Comparison of ENCODE assay signal across 8 cellular contexts in the genomic region with DNA sequence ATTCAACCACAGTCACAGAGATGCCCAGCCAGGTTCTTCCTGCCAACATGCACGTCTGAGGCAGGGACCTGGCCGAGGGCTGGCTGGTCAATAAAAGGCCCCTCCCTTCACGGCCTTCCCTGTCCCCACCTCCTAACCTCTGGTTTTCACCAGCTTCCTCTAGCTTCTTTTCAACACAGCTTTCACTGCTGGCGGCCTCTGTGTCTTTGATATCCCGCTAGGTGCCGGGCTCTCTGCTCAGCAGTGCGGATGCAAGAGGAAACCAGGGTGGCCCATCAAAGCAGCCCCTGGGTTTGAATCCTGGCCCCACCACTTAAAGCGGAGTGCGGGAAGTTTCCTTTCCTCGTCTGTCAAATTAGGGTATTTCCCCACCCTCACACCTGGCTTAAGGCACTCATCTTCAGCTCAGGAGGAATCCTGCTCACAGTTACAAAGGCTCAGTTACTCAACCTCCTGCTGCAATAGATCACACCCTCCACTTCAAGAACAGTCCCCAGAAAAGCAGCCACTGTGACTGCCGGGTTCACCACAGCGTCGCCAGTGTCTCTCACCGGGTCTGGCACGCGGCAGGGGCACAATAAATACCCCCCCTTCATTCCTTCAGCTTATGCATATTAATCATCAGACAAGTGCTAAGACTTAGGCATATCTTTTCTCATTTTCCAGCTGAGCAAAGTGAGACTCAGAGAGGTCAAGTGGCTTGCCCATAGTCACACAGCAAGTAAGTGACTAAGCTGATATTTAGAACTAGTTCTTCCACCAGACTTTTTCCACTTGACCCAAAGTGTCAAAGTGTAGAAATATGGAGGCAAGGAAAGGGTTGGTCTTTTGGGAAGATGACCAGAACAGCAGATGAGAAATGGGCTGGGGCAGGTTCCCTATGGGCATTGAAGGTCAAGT. TPM values are rescaled to one million over a fixed set of nuclear protein-coding genes. Genes with fewer than 3 reads are reported as not detected.
DNase-seq lines count a peak whose midpoint lies in the region; ATAC-seq, FAIRE-seq and TF ChIP-seq lines count a peak whose summit lies in the region.

No MANE protein-coding gene starts in this region.

- peak overlapping the region in 1 of 4 experiments; percentile 3; a peak in 2 of 8 replicates for H3K4me3 ChIP-seq in H1 (ENCODE audit: extremely low read depth in 1 of 4, insufficient read depth in 2 of 4, low read depth in 3 of 4, low read length in 4 of 4)

- POLR2A ChIA-PET in H1 (lab: Charles Lee; ENCODE audit: partially characterized antibody), result interaction anchor here (0.8 to 1.8 kb wide), 7 partner anchors 10 to 47 kb away, joined by 3 to 8 read pairs (median 5); no protein-coding TSS in a partner anchor

- no peaks in the 10 kb centered on the region for H3K79me2 ChIP-seq in H1 (ENCODE audit: control insufficient read depth in 1 of 2, insufficient read depth in 2 of 2, low read length in 2 of 2)

- H3K4me1 ChIP-seq in H1 (replicated peaks in 1 of 4; ENCODE audit: control insufficient read depth in 3 of 4, insufficient read depth in 4 of 4, low read length in 3 of 4), result peaks cover 4 to 36% (median 20%) of the 10 kb centered on the region in 4 experiments

- TF ChIP-seq RAD21 in H1 (IDR thresholded peaks at IDR 0.05 in 1 of 2, conservative IDR thresholded peaks at IDR 0.05 in 1 of 2; ENCODE audit: low read depth in 2 of 2, low read length in 2 of 2), result no peak

- FAIRE-seq in H1 (lab: Jason Lieb, UNC), result peak; percentile 57

- TF ChIP-seq POLR2A in H1 (IDR thresholded peaks at IDR 0.05; ENCODE audit: control extremely low read depth in 1 of 2, low read depth in 2 of 2, low read length in 2 of 2), result peak in 1 of 2 experiments; percentile 45; a peak in 1 of 3 replicates

- H4K5ac ChIP-seq in H1 (ENCODE audit: insufficient read length, low read depth, low read length), result no peak overlapping the region

- no peak overlapping the region for H2BK5ac ChIP-seq in H1 (ENCODE audit: low read depth, low read length)

- CTCF ChIA-PET in H1 (lab: Charles Lee; ENCODE audit: partially characterized antibody), result interaction anchor here (0.7 to 2.6 kb wide), 6 partner anchors 12 to 149 kb away, joined by 3 to 7 read pairs (median 3); no protein-coding TSS in a partner anchor

- no peak overlapping the region for H3K56ac ChIP-seq in H1 (replicated peaks; ENCODE audit: insufficient read length, low read depth, low read length)

- TF ChIP-seq EP300 in H1 (IDR thresholded peaks at IDR 0.05; ENCODE audit: borderline replicate concordance in 1 of 2, low read depth in 2 of 2, low read length in 2 of 2), result no peak

- peak overlapping the region; percentile 75 for H2BK120ac ChIP-seq in H1 (replicated peaks; ENCODE audit: low read depth, low read length)

- H3K9me3 ChIP-seq in H1 (ENCODE audit: insufficient read depth in 2 of 2, low read depth in 1 of 2, low read length in 1 of 2), result no peaks in the 10 kb centered on the region

- H3K23me2 ChIP-seq in H1 (ENCODE audit: low read depth, low read length), result no peaks in the 10 kb centered on the region

- H3K4ac ChIP-seq in H1 (replicated peaks; ENCODE audit: insufficient read length, low read depth, low read length), result peak overlapping the region; percentile 60

- H2BK15ac ChIP-seq in H1 (ENCODE audit: low read length), result peak overlapping the region; percentile 48; the same call in 1 of the 2 replicates

- in situ Hi-C loops in KBM-7 (cut with MboI; ENCODE audit: low pct_unique_long_range_greater_than_20kb, low sequenced_read_pairs), result no loop called here

- H3K9ac ChIP-seq in H1 (replicated peaks in 1 of 4; ENCODE audit: extremely low read depth in 1 of 4, low read depth in 3 of 4, low read length in 3 of 4), result no peak overlapping the region

- no peaks in the 10 kb centered on the region for H3K36me3 ChIP-seq in H1 (ENCODE audit: control insufficient read depth in 2 of 4, insufficient read depth in 4 of 4, low read length in 3 of 4)

- H4K8ac ChIP-seq in H1 (ENCODE audit: extremely low read depth, insufficient read depth, low read length), result no peak overlapping the region

- peak overlapping the region; percentile 2 to 30; a peak in 2 of 4 replicates for H3K4me2 ChIP-seq in H1 (ENCODE audit: insufficient read depth in 1 of 2, low read depth in 2 of 2, low read length in 2 of 2)

- H2AFZ ChIP-seq in H1 (ENCODE audit: low read length), result peak overlapping the region; percentile 78; the same call in 1 of the 2 replicates

- peak overlapping the region; percentile 81 for H3K18ac ChIP-seq in H1 (ENCODE audit: extremely low read depth, low read length)

- H2AK5ac ChIP-seq in H1 (ENCODE audit: low read depth, low read length), result peak overlapping the region; percentile 77; the same call in 1 of the 2 replicates

- ATAC-seq in GM18870 (IDR thresholded peaks at IDR 0.05; ENCODE audit: unreplicated experiment), result no peak
- ATAC-seq in left cardiac atrium, result no peak
- no peak for ATAC-seq in HG02938 (IDR thresholded peaks at IDR 0.05; ENCODE audit: unreplicated experiment)

- TF ChIP-seq CTCF in H1 (IDR thresholded peaks at IDR 0.05; ENCODE audit: control extremely low read depth in 1 of 3, insufficient read depth in 1 of 3, low read depth in 1 of 3, low read length in 3 of 3), result no peak

- H3K79me1 ChIP-seq in H1 (ENCODE audit: low read depth, low read length), result no peaks in the 10 kb centered on the region

- intact Hi-C loops in left cardiac atrium (cut with DNase I), result no loop called here

- WGBS in H1 (ENCODE audit: extremely low coverage in 1 of 2, insufficient coverage in 1 of 2, insufficient read length in 1 of 2, insufficient replicate concordance in 2 of 2, low coverage in 1 of 2, low lambda C conversion rate in 2 of 2, missing lambda C conversion rate in 1 of 2), 2 experiments, result 50% methylated on average over 16 of the region's 16 CpGs; no CpG with 5 or more reads in 1 of the 2 experiments

- no peak overlapping the region for H3K27ac ChIP-seq in H1 (ENCODE audit: low read depth, low read length)

- H3K14ac ChIP-seq in H1 (ENCODE audit: insufficient read length), result no peak overlapping the region

- H3K23ac ChIP-seq in H1 (ENCODE audit: insufficient read length), result no peak overlapping the region

- DNase-seq in DMS53 treated with DMSO at 0.1 percent for 48 hours (lab: John Stamatoyannopoulos, UW; ENCODE audit: unreplicated experiment), result peak; percentile 29
- DNase-seq in KBM-7, result peak; percentile 55
- peak; percentile 65 to 74 for DNase-seq in activated CD4-positive, alpha-beta T cell treated with anti-CD3 and anti-CD28 coated beads for 4 hours
- DNase-seq in H1 (ENCODE audit: low read depth in 1 of 2, low spot score in 2 of 2), result peak in 1 of 2 experiments; percentile 64
- peak; percentile 18 to 59 (median 34) for DNase-seq in stimulated activated CD4-positive, alpha-beta T cell treated with anti-CD3 and anti-CD28 coated beads, TNF-alpha, amount 100 ng/mL, for 24 hours (ENCODE audit: low read depth in 3 of 3)
- no peak for DNase-seq in left cardiac atrium

- H4K91ac ChIP-seq in H1 (replicated peaks; ENCODE audit: insufficient read length, low read length), result no peak overlapping the region

- peak overlapping the region; percentile 72; the same call in 1 of the 2 replicates for H2BK20ac ChIP-seq in H1 (ENCODE audit: low read length)

- no peaks in the 10 kb centered on the region for H3K27me3 ChIP-seq in H1 (replicated peaks in 1 of 4; ENCODE audit: control insufficient read depth in 3 of 4, extremely low read depth in 1 of 4, insufficient read depth in 3 of 4, low read length in 3 of 4)

- H2BK12ac ChIP-seq in H1 (ENCODE audit: low read depth, low read length), result peak overlapping the region; percentile 30; the same call in 1 of the 2 replicates

- H4K20me1 ChIP-seq in H1 (replicated peaks in 1 of 2; ENCODE audit: control insufficient read depth in 1 of 2, insufficient read depth in 2 of 2, low read length in 2 of 2), result no peaks in the 10 kb centered on the region

TF ChIP-seq in H1, 55 proteins besides CTCF, POLR2A, EP300 and RAD21 (continues in another document):
- TF ChIP-seq SP4 (IDR thresholded peaks at IDR 0.05; ENCODE audit: low read length) (0 out of 2 replicates have a peak, but pooled peaks have one; percentile 44), NRF1 (IDR thresholded peaks at IDR 0.05; ENCODE audit: low read depth, low read length) (no peak), CEBPB (IDR thresholded peaks at IDR 0.05; ENCODE audit: low read depth, low read length) (peak; percentile 26; the same call in 1 of the 2 replicates), SIN3A (conservative IDR thresholded peaks at IDR 0.05 in 1 of 2, IDR thresholded peaks at IDR 0.05 in 1 of 2; ENCODE audit: low read depth in 1 of 2, low read length in 2 of 2) (0 out of 4 replicates have a peak, but pooled peaks have one; percentile 27 to 45), SRF (IDR thresholded peaks at IDR 0.05; ENCODE audit: low read depth, low read length) (no peak), RFX5 (IDR thresholded peaks at IDR 0.05; ENCODE audit: borderline replicate concordance, low read depth, low read length) (no peak)
- TF ChIP-seq, protein P1, sequence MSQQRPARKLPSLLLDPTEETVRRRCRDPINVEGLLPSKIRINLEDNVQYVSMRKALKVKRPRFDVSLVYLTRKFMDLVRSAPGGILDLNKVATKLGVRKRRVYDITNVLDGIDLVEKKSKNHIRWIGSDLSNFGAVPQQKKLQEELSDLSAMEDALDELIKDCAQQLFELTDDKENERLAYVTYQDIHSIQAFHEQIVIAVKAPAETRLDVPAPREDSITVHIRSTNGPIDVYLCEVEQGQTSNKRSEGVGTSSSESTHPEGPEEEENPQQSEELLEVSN (IDR thresholded peaks at IDR 0.05), result peak; percentile 30; the same call in 1 of the 2 replicates

RNA-seq across cellular contexts. Expression of a gene that starts 45.7 kb away (rescaled TPM):
- total RNA-seq in H1 (2021; fragmentation: NEBNext Ultra II Directional; extraction: Animal tissue kit (Norgen Biotek cat#: 25700)), result 47.5 and 53.8 TPM in 2 replicates
- polyA plus RNA-seq in H1 (2011; rRNA removed), result 116 and 124 TPM in 2 replicates
- polyA plus RNA-seq in H1 (2011; cell fraction: cytosol; rRNA removed), result 132 TPM
- polyA plus RNA-seq in H1 (2011; cell fraction: nucleus; rRNA removed), result 83.4 TPM
- 60.1 to 78.2 TPM (median 74.1 TPM) in 4 replicates for polyA plus RNA-seq in H1 (2012, experiment 1 of 2)
- polyA plus RNA-seq in H1 (2012, experiment 2 of 2), result 94.0 TPM
- polyA plus RNA-seq in H1 (2013, experiment 1 of 2), result 48.6 TPM
- polyA plus RNA-seq in H1 (2013, experiment 2 of 2), result 47.3 TPM
- 62.2 and 73.6 TPM in 2 replicates for polyA minus RNA-seq in H1 (2011; rRNA and poly(A)+ RNA removed)
- 39.3 TPM for polyA minus RNA-seq in H1 (2011; cell fraction: cytosol; rRNA and poly(A)+ RNA removed)
- 25.2 TPM for polyA minus RNA-seq in H1 (2011; cell fraction: nucleus; rRNA and poly(A)+ RNA removed)
- total RNA-seq in left cardiac atrium, result 10 to 100 TPM; 91.5 to 96.8 TPM

RNA-seq across cellular contexts. Expression of a gene that starts 48.0 kb away (rescaled TPM):
- total RNA-seq in H1 (2021; fragmentation: NEBNext Ultra II Directional; extraction: Animal tissue kit (Norgen Biotek cat#: 25700)), result 295 and 322 TPM in 2 replicates
- polyA plus RNA-seq in H1 (2011; rRNA removed), result 24.9 and 37.2 TPM in 2 replicates
- 53.6 TPM for polyA plus RNA-seq in H1 (2011; cell fraction: cytosol; rRNA removed)
- 110 TPM for polyA plus RNA-seq in H1 (2011; cell fraction: nucleus; rRNA removed)
- 140 to 212 TPM (median 199 TPM) in 4 replicates for polyA plus RNA-seq in H1 (2012, experiment 1 of 2)
- polyA plus RNA-seq in H1 (2012, experiment 2 of 2), result 59.9 TPM
- 89.1 TPM for polyA plus RNA-seq in H1 (2013, experiment 1 of 2)
- 76.1 TPM for polyA plus RNA-seq in H1 (2013, experiment 2 of 2)
- 273 and 366 TPM in 2 replicates for polyA minus RNA-seq in H1 (2011; rRNA and poly(A)+ RNA removed)
- polyA minus RNA-seq in H1 (2011; cell fraction: cytosol; rRNA and poly(A)+ RNA removed), result 92.9 TPM
- polyA minus RNA-seq in H1 (2011; cell fraction: nucleus; rRNA and poly(A)+ RNA removed), result 95.2 TPM
- total RNA-seq in left cardiac atrium, result 100 to 1,000 TPM; 225 to 367 TPM
